In genomic region chr21:38256599-38257302, GRCh38 we compare ENCODE assay signal across 25 cellular contexts. TPM values are rescaled to one million over a fixed set of nuclear protein-coding genes. Genes with fewer than 3 reads are reported as not detected.
DNase-seq lines count a peak whose midpoint lies in the region; ATAC-seq and TF ChIP-seq lines count a peak whose summit lies in the region.
"Had no signal": no experiment of that assay in that cellular context is flagged by ENCODE, and none has a peak within 500 bp of the region (broad histone marks: within the 10 kb centered on the region; RNA-seq: fewer than 3 reads in every experiment).

Gene KCNJ15 (plus strand): TSS chr21:38256991. CDS start chr21:38299262, 42,271 bp downstream.

- no peaks in the 10 kb centered on the region; the same call in 2 of the 3 replicates for H3K9me3 Mint-ChIP-seq in GM23338
- no peaks in the 10 kb centered on the region for H3K9me3 Mint-ChIP-seq in effector memory CD8-positive, alpha-beta T cell
- H3K9me3 Mint-ChIP-seq: activated B cell treated with CpG ODN at 0.5 μM for 24 hours; activated CD8-positive, alpha-beta T cell treated with anti-CD3 and anti-CD28 coated beads for 36 hours; T-helper 2 cell treated with Interferon-gamma antibody and Interleukin-4, amounts not matched to agents 5 μg/mL and 100 μg/mL, for 36 hours had no signal

- H3K4me2 ChIP-seq in GM23338 (no peak within 1 kb of the TSS), mesenchymal stem cell (ENCODE audit: low read length, poor library complexity, severe bottlenecking) (no peak within 1 kb of the TSS)
- H3K4me2 ChIP-seq: PC-9 had no signal

- H3K23ac ChIP-seq in mesenchymal stem cell (ENCODE audit: low read length in 2 of 2), result no peak within 1 kb of the TSS

- H3K27me3 ChIP-seq in GM23338 (ENCODE audit: insufficient read depth) (no peaks in the 10 kb centered on the region), mesenchymal stem cell (ENCODE audit: control insufficient read depth in 1 of 2, insufficient read depth in 1 of 2, low read length in 2 of 2) (no peaks in the 10 kb centered on the region), stomach (peaks cover 0 to 31% (median 8%) of the 10 kb centered on the region in 3 donors)
- H3K27me3 ChIP-seq: tibial nerve had no signal

- H3K4ac ChIP-seq in mesenchymal stem cell (ENCODE audit: low read depth in 1 of 2, low read length in 2 of 2), result no peak within 1 kb of the TSS

- no peak within 1 kb of the TSS for H4K91ac ChIP-seq in mesenchymal stem cell (ENCODE audit: low read length)

- no peak within 1 kb of the TSS for H3K27ac Mint-ChIP-seq in GM23338
- H3K27ac Mint-ChIP-seq in effector memory CD8-positive, alpha-beta T cell, result no peak within 1 kb of the TSS
- H3K27ac Mint-ChIP-seq: activated B cell treated with CpG ODN at 0.5 μM for 24 hours; activated CD8-positive, alpha-beta T cell treated with anti-CD3 and anti-CD28 coated beads for 36 hours; T-helper 2 cell treated with Interferon-gamma antibody and Interleukin-4, amounts not matched to agents 5 μg/mL and 100 μg/mL, for 36 hours had no signal

- TF ChIP-seq EP300 in stomach (IDR thresholded peaks at IDR 0.05), result no peak

- no peak within 1 kb of the TSS for H3K18ac ChIP-seq in mesenchymal stem cell (ENCODE audit: low read depth in 1 of 2, low read length in 2 of 2)

- no peaks in the 10 kb centered on the region for H3K4me1 ChIP-seq in GM23338 (ENCODE audit: insufficient read depth)
- peaks cover 6% of the 10 kb centered on the region for H3K4me1 ChIP-seq in mesenchymal stem cell (ENCODE audit: control insufficient read depth, insufficient read depth, low read depth, low read length)
- H3K4me1 ChIP-seq in stomach, result peaks cover 0 to 44% (median 2%) of the 10 kb centered on the region in 4 donors
- H3K4me1 ChIP-seq: tibial nerve had no signal

- H2AFZ ChIP-seq in GM23338, result peak within 1 kb of the TSS; percentile 93
- no peak within 1 kb of the TSS for H2AFZ ChIP-seq in mesenchymal stem cell (ENCODE audit: low read depth, low read length)
- H2AFZ ChIP-seq: PC-9 had no signal

- H4K8ac ChIP-seq in mesenchymal stem cell (ENCODE audit: low read length), result no peak within 1 kb of the TSS

- no peak within 1 kb of the TSS for H3K4me3 ChIP-seq in GM23338
- peak within 1 kb of the TSS; percentile 72 for H3K4me3 ChIP-seq in epithelial cell of esophagus (ENCODE audit: low read length)
- no peak within 1 kb of the TSS for H3K4me3 ChIP-seq in mesenchymal stem cell (ENCODE audit: insufficient read depth in 1 of 2, low read depth in 1 of 2, low read length in 2 of 2)
- peak within 1 kb of the TSS; percentile 8 to 31 (median 25) for H3K4me3 ChIP-seq in stomach
- H3K4me3 ChIP-seq: GM12878, PC-9, tibial nerve had no signal

- 86% methylated on average over 5 of the region's 5 CpGs for WGBS in mesenchymal stem cell
- WGBS in stomach, 5 donors, result 31 to 51% (median 40%) methylated on average over 5 of the region's 5 CpGs

- H3K36me3 ChIP-seq in GM23338 (ENCODE audit: insufficient read depth) (no peaks in the 10 kb centered on the region), mesenchymal stem cell (ENCODE audit: control insufficient read depth in 1 of 2, insufficient read depth in 2 of 2, low read depth in 1 of 2, low read length in 2 of 2) (no peaks in the 10 kb centered on the region), stomach (no peaks in the 10 kb centered on the region)
- H3K36me3 ChIP-seq: tibial nerve had no signal

- peaks cover 9% of the 10 kb centered on the region for H3K27me3 Mint-ChIP-seq in GM23338 (ENCODE audit: insufficient read depth, low read depth, poor library complexity)
- peaks cover 5 to 16% of the 10 kb centered on the region in 2 donors for H3K27me3 Mint-ChIP-seq in effector memory CD8-positive, alpha-beta T cell
- H3K27me3 Mint-ChIP-seq: activated B cell treated with CpG ODN at 0.5 μM for 24 hours had no signal

- TF ChIP-seq CTCF in GM23338 (conservative IDR thresholded peaks at IDR 0.05; ENCODE audit: low read depth in 2 of 2) (no peak), epithelial cell of esophagus (IDR thresholded peaks at IDR 0.05; ENCODE audit: insufficient read depth, low read depth, low read length, missing control alignments) (no peak), stomach (IDR thresholded peaks at IDR 0.05) (no peak)

- H3K9me3 ChIP-seq in mesenchymal stem cell (ENCODE audit: control insufficient read depth, low read length), result no peaks in the 10 kb centered on the region
- H3K9me3 ChIP-seq in stomach, result no peaks in the 10 kb centered on the region
- H3K9me3 ChIP-seq: tibial nerve had no signal

- no peaks in the 10 kb centered on the region for H3K36me3 Mint-ChIP-seq in GM23338 (ENCODE audit: low read depth)
- no peaks in the 10 kb centered on the region for H3K36me3 Mint-ChIP-seq in effector memory CD8-positive, alpha-beta T cell (ENCODE audit: insufficient read depth)

- no peak within 1 kb of the TSS for H3K9ac ChIP-seq in mesenchymal stem cell (ENCODE audit: low read length)

- no peak within 1 kb of the TSS for H2BK15ac ChIP-seq in mesenchymal stem cell (ENCODE audit: low read depth, poor library complexity, severe bottlenecking)

- no peak within 1 kb of the TSS for H3K4me3 Mint-ChIP-seq in GM23338
- H3K4me3 Mint-ChIP-seq in effector memory CD8-positive, alpha-beta T cell, result no peak within 1 kb of the TSS
- H3K4me3 Mint-ChIP-seq: activated B cell treated with CpG ODN at 0.5 μM for 24 hours; activated CD8-positive, alpha-beta T cell treated with anti-CD3 and anti-CD28 coated beads for 36 hours; T-helper 2 cell treated with Interferon-gamma antibody and Interleukin-4, amounts not matched to agents 5 μg/mL and 100 μg/mL, for 36 hours had no signal

- no peak within 1 kb of the TSS for H3K27ac ChIP-seq in GM23338 (ENCODE audit: low read depth)
- no peak within 1 kb of the TSS for H3K27ac ChIP-seq in mesenchymal stem cell (ENCODE audit: low read length, poor library complexity, severe bottlenecking)
- H3K27ac ChIP-seq in stomach, result peak within 1 kb of the TSS; percentile 41 to 70 (median 52)
- H3K27ac ChIP-seq: PC-9, tibial nerve had no signal

- H2BK12ac ChIP-seq in mesenchymal stem cell (ENCODE audit: low read length in 2 of 2), result no peak within 1 kb of the TSS

- H3K9me2 ChIP-seq in GM23338 (ENCODE audit: insufficient read depth), result peaks cover 8% of the 10 kb centered on the region; the same call in 1 of the 2 replicates

- no peak within 1 kb of the TSS for H2BK120ac ChIP-seq in mesenchymal stem cell (ENCODE audit: low read depth, low read length)

- H3K79me1 ChIP-seq in mesenchymal stem cell (replicated peaks; ENCODE audit: low read length, poor library complexity, severe bottlenecking), result no peaks in the 10 kb centered on the region

- ATAC-seq in GM23338 (no peak), GM18519 (IDR thresholded peaks at IDR 0.05; ENCODE audit: low FRiP score, unreplicated experiment) (no peak)
- no peak for ATAC-seq in effector memory CD8-positive, alpha-beta T cell (replicated peaks)
- ATAC-seq: activated CD8-positive, alpha-beta T cell treated with anti-CD3 and anti-CD28 coated beads for 36 hours; GM12878; HCT116 had no signal

- H3K79me2 ChIP-seq in GM23338 (replicated peaks; ENCODE audit: insufficient read depth), result no peaks in the 10 kb centered on the region

- TF ChIP-seq POLR2A in stomach (IDR thresholded peaks at IDR 0.05), result no peak

- no peak within 1 kb of the TSS for H3K14ac ChIP-seq in mesenchymal stem cell (ENCODE audit: low read length in 2 of 2)

- H3F3A ChIP-seq in GM23338 (replicated peaks; ENCODE audit: low read depth), result no peaks in the 10 kb centered on the region

- peaks cover 5% of the 10 kb centered on the region; the same call in 2 of the 3 replicates for H3K4me1 Mint-ChIP-seq in GM23338
- no peaks in the 10 kb centered on the region for H3K4me1 Mint-ChIP-seq in effector memory CD8-positive, alpha-beta T cell (ENCODE audit: low read depth in 2 of 2)
- H3K4me1 Mint-ChIP-seq: activated B cell treated with CpG ODN at 0.5 μM for 24 hours had no signal

- DNase-seq in GM23338 (ENCODE audit: low spot score), result no peak
- peak; percentile 81 for DNase-seq in epithelial cell of esophagus (ENCODE audit: low read depth)
- no peak for DNase-seq in mesenchymal stem cell
- no peak for DNase-seq in stomach
- DNase-seq in SKM-1 (lab: John Stamatoyannopoulos, UW; ENCODE audit: unreplicated experiment), result no peak
- no peak for DNase-seq in effector memory CD8-positive, alpha-beta T cell
- no peak for DNase-seq in SW480 (ENCODE audit: low spot score)
- DNase-seq: activated B cell treated with CpG ODN at 0.5 μM for 24 hours; activated CD8-positive, alpha-beta T cell treated with anti-CD3 and anti-CD28 coated beads for 36 hours; activated naive CD4-positive, alpha-beta T cell treated with Interleukin-2 at 50 U/mL for 16 hours; activated T-cell treated with anti-CD3 and anti-CD28 coated beads, Interleukin-2, amount 50 U/mL, for 1 hour; DMS153; IMR-90; mesendoderm; NCI-H1694 treated with DMSO at 0.1 percent for 48 hours; NCI-H345; PC-9; stimulated activated CD4-positive, alpha-beta T cell treated with anti-CD3 and anti-CD28 coated beads, Interleukin-15, amount 100 ng/mL, for 24 hours had no signal

- intact Hi-C loops in stomach (cut with DNase I; ENCODE audit: low total_unique reads), result no loop called here

- no peak within 1 kb of the TSS for H2BK5ac ChIP-seq in mesenchymal stem cell (ENCODE audit: low read depth, low read length, poor library complexity, severe bottlenecking)

- H4K20me1 ChIP-seq in GM23338 (replicated peaks; ENCODE audit: insufficient read depth), result no peaks in the 10 kb centered on the region

- H2AK5ac ChIP-seq in mesenchymal stem cell (ENCODE audit: low read length, severe bottlenecking), result peak within 1 kb of the TSS; percentile 74

TF ChIP-seq in GM23338, 12 proteins besides CTCF, POLR2A, EP300 and RAD21 (continues in another document):
- no peak for TF ChIP-seq NANOG (IDR thresholded peaks at IDR 0.05; ENCODE audit: borderline replicate concordance)

RNA-seq across cellular contexts. Expression of gene KCNJ15, which starts in this region (rescaled TPM):
- total RNA-seq in GM23338 (2014; rRNA removed; shearing (Covaris generic)), result not detected in 2 replicates
- not detected in 2 replicates for polyA plus RNA-seq in GM23338 (2016; fragmentation: Nextera tagmentation; extraction: Ambion mirVana)
- polyA plus RNA-seq in mesenchymal stem cell (2013, experiment 1 of 2), result 0.99 TPM
- 1.00 TPM for polyA plus RNA-seq in mesenchymal stem cell (2013, experiment 2 of 2)
- 10 to 100 TPM in 3 of 5 donors, 1 to 10 TPM in 1, not detected in 1; 5.3 to 38.4 (median 20.7) TPM for total RNA-seq in stomach
- 1 to 10 TPM; 3.5 to 7.3 (median 3.9) TPM for polyA plus RNA-seq in stomach
- total RNA-seq: activated B cell treated with CpG ODN at 0.5 μM for 24 hours, PC-9, SK-MEL-5 had no signal
- polyA plus RNA-seq: neural cell had no signal

Comparison
In these comparisons a context has a peak if more than half of its experiments do, and no peak if none do; other contexts are left out.
1. H3K27ac ChIP-seq: peak in stomach (5 of 5); none in GM23338 (single experiment) and mesenchymal stem cell (single experiment).
2. H3K4me3 ChIP-seq: peak in epithelial cell of esophagus (single experiment) and stomach (4 of 4); none in GM23338 (single experiment) and mesenchymal stem cell (0 of 2).